14 cellular contexts compared by ENCODE assay signal in the genomic region with DNA sequence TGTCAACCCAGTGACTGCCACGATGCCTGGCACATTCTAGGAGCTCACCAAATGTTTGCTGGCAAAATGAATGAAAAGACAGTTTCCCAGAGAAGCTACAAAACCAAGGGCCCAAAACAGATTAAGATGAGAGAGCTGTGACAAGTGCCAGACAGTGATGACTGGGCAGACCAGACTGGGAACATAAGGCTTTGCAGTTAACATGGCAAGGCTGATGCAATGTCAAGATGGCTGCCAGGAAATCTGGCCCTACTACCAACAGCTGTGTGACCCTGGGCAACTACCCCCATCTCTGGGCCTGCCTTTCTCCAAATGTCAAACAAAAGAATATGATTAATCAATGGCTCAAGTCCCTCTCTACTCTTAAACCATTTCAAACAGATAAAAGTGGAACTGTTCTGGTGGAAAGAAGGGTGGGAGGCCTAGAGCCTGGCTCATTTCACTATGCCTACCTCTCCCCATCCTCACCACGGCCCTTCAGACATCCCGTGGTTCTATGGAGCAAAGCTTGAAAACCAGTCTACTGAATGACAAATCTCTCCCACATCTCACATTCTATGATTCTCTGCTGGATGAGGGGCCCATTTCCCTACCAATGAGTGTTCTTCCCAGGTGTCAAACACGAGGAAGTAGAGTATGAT. TPM values are rescaled to one million over a fixed set of nuclear protein-coding genes. Genes with fewer than 3 reads are reported as not detected.
DNase-seq lines count a peak whose midpoint lies in the region; ATAC-seq and TF ChIP-seq lines count a peak whose summit lies in the region.
"Had no signal": no experiment of that assay in that cellular context is flagged by ENCODE, and none has a peak within 500 bp of the region (broad histone marks: within the 10 kb centered on the region; RNA-seq: fewer than 3 reads in every experiment).

No MANE protein-coding gene starts in this region.

- H3K4me1 Mint-ChIP-seq in activated T-helper 1 cell treated with anti-CD3 and anti-CD28 coated beads, Interleukin-12 subunit alpha, Interleukin-12 subunit beta, Interleukin-2, Interleukin-4 antibody, amounts not matched to agents 30 ng/mL and 10 ng/mL and 1 ng/mL, durations not matched to agents 14 hours and 24 hours and 36 hours (ENCODE audit: low read depth), result peaks cover 34% of the 10 kb centered on the region
- peaks cover 21% of the 10 kb centered on the region for H3K4me1 Mint-ChIP-seq in glutamatergic neuron (ENCODE audit: low read depth, unreplicated experiment)

- H3K36me3 Mint-ChIP-seq in activated T-helper 1 cell treated with anti-CD3 and anti-CD28 coated beads, Interleukin-12 subunit alpha, Interleukin-12 subunit beta, Interleukin-2, Interleukin-4 antibody, amounts not matched to agents 30 ng/mL and 10 ng/mL and 1 ng/mL, durations not matched to agents 14 hours and 24 hours and 36 hours (ENCODE audit: low read depth), result peaks cover 30% of the 10 kb centered on the region
- H3K36me3 Mint-ChIP-seq in glutamatergic neuron (ENCODE audit: unreplicated experiment), result peaks cover 8% of the 10 kb centered on the region

- TF ChIP-seq CTCF in glutamatergic neuron (IDR thresholded peaks at IDR 0.05; ENCODE audit: partially characterized antibody, unreplicated experiment), result no peak
- TF ChIP-seq CTCF in vagina (IDR thresholded peaks at IDR 0.05), result no peak

- peak overlapping the region; percentile 22 for H3K27ac ChIP-seq in vagina
- H3K27ac ChIP-seq: HL-60, neutrophil, transverse colon had no signal

- no peaks in the 10 kb centered on the region for H3K27me3 Mint-ChIP-seq in activated T-helper 1 cell treated with anti-CD3 and anti-CD28 coated beads, Interleukin-12 subunit alpha, Interleukin-12 subunit beta, Interleukin-2, Interleukin-4 antibody, amounts not matched to agents 30 ng/mL and 10 ng/mL and 1 ng/mL, durations not matched to agents 14 hours and 24 hours and 36 hours (ENCODE audit: insufficient read depth)
- peaks cover 1% of the 10 kb centered on the region for H3K27me3 Mint-ChIP-seq in glutamatergic neuron (ENCODE audit: unreplicated experiment)
- H3K27me3 Mint-ChIP-seq: effector memory CD8-positive, alpha-beta T cell had no signal

- no peak overlapping the region for H3K4me3 Mint-ChIP-seq in activated T-helper 1 cell treated with anti-CD3 and anti-CD28 coated beads, Interleukin-12 subunit alpha, Interleukin-12 subunit beta, Interleukin-2, Interleukin-4 antibody, amounts not matched to agents 30 ng/mL and 10 ng/mL and 1 ng/mL, durations not matched to agents 14 hours and 24 hours and 36 hours
- H3K4me3 Mint-ChIP-seq in glutamatergic neuron (ENCODE audit: unreplicated experiment), result no peak overlapping the region
- H3K4me3 Mint-ChIP-seq: effector memory CD8-positive, alpha-beta T cell had no signal

- H3K9me3 ChIP-seq in vagina, result no peaks in the 10 kb centered on the region
- H3K9me3 ChIP-seq: neutrophil, transverse colon had no signal

- no peak overlapping the region for H3K4me3 ChIP-seq in vagina
- H3K4me3 ChIP-seq: transverse colon had no signal

- no peaks in the 10 kb centered on the region for H3K36me3 ChIP-seq in vagina

- peaks cover 31% of the 10 kb centered on the region for H3K4me1 ChIP-seq in vagina

- H3K9me3 Mint-ChIP-seq in activated T-helper 1 cell treated with anti-CD3 and anti-CD28 coated beads, Interleukin-12 subunit alpha, Interleukin-12 subunit beta, Interleukin-2, Interleukin-4 antibody, amounts not matched to agents 30 ng/mL and 10 ng/mL and 1 ng/mL, durations not matched to agents 14 hours and 24 hours and 36 hours, result no peaks in the 10 kb centered on the region
- H3K9me3 Mint-ChIP-seq in glutamatergic neuron (ENCODE audit: unreplicated experiment), result peaks cover 4% of the 10 kb centered on the region
- H3K9me3 Mint-ChIP-seq: effector memory CD8-positive, alpha-beta T cell had no signal

- TF ChIP-seq POLR2A in vagina (IDR thresholded peaks at IDR 0.05), result no peak

- H3K27ac Mint-ChIP-seq in activated T-helper 1 cell treated with anti-CD3 and anti-CD28 coated beads, Interleukin-12 subunit alpha, Interleukin-12 subunit beta, Interleukin-2, Interleukin-4 antibody, amounts not matched to agents 30 ng/mL and 10 ng/mL and 1 ng/mL, durations not matched to agents 14 hours and 24 hours and 36 hours, result peak overlapping the region; percentile 79
- H3K27ac Mint-ChIP-seq in glutamatergic neuron (ENCODE audit: unreplicated experiment), result peak overlapping the region; percentile 77

- DNase-seq in left ventricle myocardium superior (no peak), cardiac septum (ENCODE audit: low spot score) (no peak), glutamatergic neuron (no peak), vagina (ENCODE audit: extremely low spot score in 2 of 2) (no peak), NCI-H510A (lab: John Stamatoyannopoulos, UW) (no peak), kidney tubule cell (ENCODE audit: low spot score) (no peak)
- no peak for DNase-seq in activated T-helper 1 cell treated with anti-CD3 and anti-CD28 coated beads, Interleukin-12 subunit alpha, Interleukin-12 subunit beta, Interleukin-2, Interleukin-4 antibody, amounts not matched to agents 30 ng/mL and 10 ng/mL and 1 ng/mL, durations not matched to agents 14 hours and 24 hours and 36 hours (ENCODE audit: low spot score)
- DNase-seq: amniotic stem cell; effector memory CD8-positive, alpha-beta T cell; NCI-H187 treated with DMSO at 0.1 percent for 48 hours; transverse colon had no signal

- peak; percentile 24 for ATAC-seq in left ventricle myocardium superior
- ATAC-seq in HG03045 (IDR thresholded peaks at IDR 0.05; ENCODE audit: unreplicated experiment), result no peak
- ATAC-seq: effector memory CD8-positive, alpha-beta T cell had no signal

- intact Hi-C loops in left ventricle myocardium superior (cut with micrococcal nuclease) (no loop called here), cardiac septum (cut with DNase I) (no loop called here), vagina (cut with DNase I) (no loop called here)
- intact Hi-C loops in activated T-helper 1 cell treated with anti-CD3 and anti-CD28 coated beads, Interleukin-12 subunit alpha, Interleukin-12 subunit beta, Interleukin-2, Interleukin-4 antibody, amounts not matched to agents 30 ng/mL and 10 ng/mL and 1 ng/mL, durations not matched to agents 14 hours and 24 hours and 36 hours (cut with micrococcal nuclease), result no loop called here

- no peaks in the 10 kb centered on the region for H3K27me3 ChIP-seq in vagina
- H3K27me3 ChIP-seq: neutrophil, transverse colon had no signal

RNA-seq across cellular contexts. Expression of gene AP1B1, which starts 12.8 kb away (rescaled TPM):
- total RNA-seq in left ventricle myocardium superior (30.0 TPM), cardiac septum (28.0 TPM), glutamatergic neuron (ENCODE audit: unreplicated experiment) (77.9 TPM), vagina (60.9 TPM)
- total RNA-seq in activated T-helper 1 cell treated with anti-CD3 and anti-CD28 coated beads, Interleukin-12 subunit alpha, Interleukin-12 subunit beta, Interleukin-2, Interleukin-4 antibody, amounts not matched to agents 30 ng/mL and 10 ng/mL and 1 ng/mL, durations not matched to agents 14 hours and 24 hours and 36 hours, result 84.0 and 89.5 TPM in 2 replicates
